Comparison of ENCODE assay signal across 15 cellular contexts in the genomic region with DNA sequence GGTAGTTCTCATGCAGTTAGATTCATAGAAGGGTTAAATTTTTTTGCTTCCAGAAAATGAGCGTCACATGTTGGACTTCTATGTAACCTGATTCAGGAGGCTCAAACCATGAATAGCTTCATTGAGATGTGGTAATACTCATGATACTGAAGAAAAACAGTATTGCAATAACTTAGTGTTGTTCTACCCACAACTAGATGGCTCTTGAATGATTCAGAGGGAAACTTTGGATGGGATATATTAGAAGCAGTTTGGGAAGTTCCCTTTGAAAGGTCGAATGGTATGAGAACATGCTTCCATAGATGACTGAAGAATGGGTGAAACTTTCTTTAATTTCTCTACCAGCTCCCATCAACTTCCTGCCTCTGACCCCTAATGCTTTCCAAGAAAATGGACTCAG.
DNase-seq lines count a peak whose midpoint lies in the region; ATAC-seq and TF ChIP-seq lines count a peak whose summit lies in the region.
"Had no signal": no experiment of that assay in that cellular context is flagged by ENCODE, and none has a peak within 500 bp of the region (broad histone marks: within the 10 kb centered on the region; RNA-seq: fewer than 3 reads in every experiment).

No MANE protein-coding gene starts in this region.

- H3K4me3 Mint-ChIP-seq in T-cell = no peak overlapping the region
- H3K4me3 Mint-ChIP-seq: B cell, memory B cell had no signal

- ATAC-seq in T-cell (replicated peaks in 1 of 4) = no peak

- H3K27ac ChIP-seq in ACC112 (ENCODE audit: low read depth, low read length) (peak overlapping the region; percentile 88), brain microvascular endothelial cell (peak overlapping the region; percentile 71), RWPE1 (no peak overlapping the region)
- H3K27ac ChIP-seq: uterus had no signal

- no peak overlapping the region for H3K27ac Mint-ChIP-seq in T-cell
- H3K27ac Mint-ChIP-seq: B cell, memory B cell had no signal

- no peaks in the 10 kb centered on the region for H3K4me1 Mint-ChIP-seq in T-cell
- H3K4me1 Mint-ChIP-seq: B cell, memory B cell had no signal

- H3K36me3 ChIP-seq in ACC112 (ENCODE audit: insufficient read depth, low read length) = no peaks in the 10 kb centered on the region
- H3K36me3 ChIP-seq in brain microvascular endothelial cell (replicated peaks) = no peaks in the 10 kb centered on the region
- H3K36me3 ChIP-seq: uterus, WERI-Rb-1 had no signal

- in situ Hi-C loops in brain microvascular endothelial cell (cut with HindIII; ENCODE audit: low pct_ligation_motif_present, low sequenced_read_pairs) = no loop called here

- H3K79me2 ChIP-seq in ACC112 (ENCODE audit: control insufficient read depth, insufficient read depth, low read length, unreplicated experiment) = no peaks in the 10 kb centered on the region

- peak overlapping the region; percentile 37 for H2AFZ ChIP-seq in ACC112 (ENCODE audit: low read length, unreplicated experiment)

- DNase-seq in H4 (ENCODE audit: low spot score) (peak; percentile 68), brain microvascular endothelial cell (peak; percentile 78), iris pigment epithelial cell (ENCODE audit: low read depth) (peak; percentile 98), RWPE1 (ENCODE audit: low spot score) (no peak), DMS 273 (lab: John Stamatoyannopoulos, UW; ENCODE audit: unreplicated experiment) (no peak), T-cell (no peak), NCI-H187 (lab: John Stamatoyannopoulos, UW) (no peak)
- DNase-seq: NCI-H146, NCI-H69, SIG-M5, uterus had no signal

- CTCF ChIA-PET in RWPE1 (lab: Yijun Ruan, JAX) = no interaction called here
- CTCF ChIA-PET in T-cell (lab: Charles Lee) = no interaction called here

- H3K36me3 Mint-ChIP-seq in T-cell = no peaks in the 10 kb centered on the region
- H3K36me3 Mint-ChIP-seq: memory B cell had no signal

- POLR2A ChIA-PET in RWPE1 (lab: Yijun Ruan, JAX; ENCODE audit: low non-redundant PET) = no interaction called here
- POLR2A ChIA-PET in T-cell (lab: Charles Lee) = no interaction called here

- H3K4me1 ChIP-seq in ACC112 (ENCODE audit: control insufficient read depth, insufficient read depth, low read length, unreplicated experiment) = peaks cover 42% of the 10 kb centered on the region
- H3K4me1 ChIP-seq: uterus had no signal

- H3K9me3 Mint-ChIP-seq in T-cell = peaks cover under 1 to 6% (median 2%) of the 10 kb centered on the region in 3 donors
- H3K9me3 Mint-ChIP-seq: memory B cell had no signal

- H3K27me3 ChIP-seq in ACC112 (ENCODE audit: insufficient read depth, low read length) (no peaks in the 10 kb centered on the region), brain microvascular endothelial cell (replicated peaks) (no peaks in the 10 kb centered on the region)
- H3K27me3 ChIP-seq: uterus had no signal

- TF ChIP-seq CTCF in brain microvascular endothelial cell (IDR thresholded peaks at IDR 0.05; ENCODE audit: low read depth, low read length, missing control alignments) = no peak
- no peak for TF ChIP-seq CTCF in RWPE1 (conservative IDR thresholded peaks at IDR 0.05; ENCODE audit: low read depth)

- peak overlapping the region; percentile 13; the same call in 1 of the 2 replicates for H3K4me3 ChIP-seq in ACC112 (ENCODE audit: low read depth, low read length)
- no peak overlapping the region for H3K4me3 ChIP-seq in brain microvascular endothelial cell (ENCODE audit: low read depth, low read length)
- H3K4me3 ChIP-seq: uterus had no signal

- H3K27me3 Mint-ChIP-seq in T-cell = peaks cover 10 to 13% of the 10 kb centered on the region in 2 donors

Comparison
In these comparisons a context has a peak if more than half of its experiments do, and no peak if none do; other contexts are left out.
1. DNase-seq: peak in H4 (single experiment), brain microvascular endothelial cell (single experiment) and iris pigment epithelial cell (single experiment); none in RWPE1 (single experiment), DMS 273 (single experiment), T-cell (0 of 34) and NCI-H187 (0 of 2).